In genomic region chr7:99919814-99920618, GRCh38 we compare ENCODE assay signal across 8 cellular contexts. TPM values are rescaled to one million over a fixed set of nuclear protein-coding genes. Genes with fewer than 3 reads are reported as not detected.
A peak's percentile ranks its signal among the peaks of the same experiment; 100 is the strongest.
DNase-seq lines count a peak whose midpoint lies in the region; ATAC-seq and TF ChIP-seq lines count a peak whose summit lies in the region.

No MANE protein-coding gene starts in this region.

- no peaks in the 10 kb centered on the region for H3K9me2 ChIP-seq in HCT116 (ENCODE audit: insufficient read depth)

- no peak for TF ChIP-seq RAD21 in HCT116 (IDR thresholded peaks at IDR 0.05; ENCODE audit: low read depth)

- H3K36me3 ChIP-seq in HCT116 (ENCODE audit: control insufficient read depth in 1 of 2, insufficient read depth in 2 of 2, low read length in 2 of 2) (peaks cover 0 to 5% of the 10 kb centered on the region in 2 experiments; a peak in 1 of 4 replicates), skeletal muscle tissue (ENCODE audit: control insufficient read depth in 3 of 3, insufficient read depth in 3 of 3, low read length in 3 of 3) (peaks cover 4 to 21% (median 11%) of the 10 kb centered on the region in 3 donors)

- H2AFZ ChIP-seq in HCT116 (ENCODE audit: low read depth, low read length, poor library complexity, severe bottlenecking): no peak overlapping the region

- H4K20me1 ChIP-seq in HCT116 (ENCODE audit: insufficient read depth): no peaks in the 10 kb centered on the region

- H3K27ac Mint-ChIP-seq in T-cell: peak overlapping the region; percentile 92 to 97

- POLR2A ChIA-PET in HCT116 (lab: Charles Lee): interaction anchor here (0.9 to 2.4 kb wide), 4 partner anchors 9 to 209 kb away, joined by 3 to 16 read pairs (median 3); partner anchors contain the start of gene GJC3
- POLR2A ChIA-PET in T-cell (lab: Charles Lee): interaction anchor here in 1 of 2 donors (0.6 to 0.9 kb wide), 3 partner anchors 169 to 1808 kb away, joined by 3 to 4 read pairs (median 3); partner anchors contain the start of gene COPS6

- H3K9me3 ChIP-seq in HCT116 (ENCODE audit: control insufficient read depth in 1 of 2, insufficient read depth in 1 of 2, low read depth in 1 of 2, low read length in 2 of 2) (no peaks in the 10 kb centered on the region), skeletal muscle tissue (ENCODE audit: control insufficient read depth in 3 of 3, low read length in 3 of 3) (no peaks in the 10 kb centered on the region)

- H3K27me3 ChIP-seq in HCT116 (ENCODE audit: insufficient read depth, low read length) (no peaks in the 10 kb centered on the region), skeletal muscle tissue (ENCODE audit: control insufficient read depth in 3 of 3, insufficient read depth in 3 of 3, low read length in 3 of 3) (no peaks in the 10 kb centered on the region)

- H3K9ac ChIP-seq in HCT116 (ENCODE audit: low read length) (peak overlapping the region; percentile 83), skeletal muscle tissue (ENCODE audit: low read depth in 1 of 3, low read length in 3 of 3) (peak overlapping the region; percentile 84 to 95 (median 86))

- DNase-seq in HCT116 (ENCODE audit: low read depth, low spot score) (no peak), T-cell (no peak), fibroblast of villous mesenchyme (ENCODE audit: low read depth) (no peak), NCI-H2171 treated with DMSO at 0.1 percent for 48 hours (lab: John Stamatoyannopoulos, UW) (no peak), HT-29 (ENCODE audit: low spot score) (no peak), GM13977 (ENCODE audit: low spot score) (no peak)
- no peak for DNase-seq in activated CD4-positive, alpha-beta T cell treated with anti-CD3 and anti-CD28 coated beads, Interleukin-2, amount 50 U/mL, for 4 hours

- intact Hi-C loops in HCT116 (cut with micrococcal nuclease): loop anchor here (10.0 kb wide), 1 partner anchor 395 kb away; no protein-coding TSS in a partner anchor

- H3K4me3 ChIP-seq in HCT116 (replicated peaks in 1 of 2; ENCODE audit: low read depth in 1 of 2, low read length in 2 of 2) (peak overlapping the region; percentile 60 to 86), fibroblast of villous mesenchyme (ENCODE audit: low read depth, low read length) (peak overlapping the region; percentile 82), skeletal muscle tissue (ENCODE audit: low read length in 3 of 3) (peak overlapping the region; percentile 84 to 92 (median 85))

- in situ Hi-C loops in GM13977 (cut with MboI; ENCODE audit: low pct_unique_long_range_greater_than_20kb, low sequenced_read_pairs, unreplicated experiment): no loop called here

- H3K27ac ChIP-seq in HCT116 (ENCODE audit: low read depth, low read length): peak overlapping the region; percentile 90
- peak overlapping the region; percentile 82 for H3K27ac ChIP-seq in skeletal muscle tissue (ENCODE audit: low read depth, low read length)

- H3K27me3 Mint-ChIP-seq in T-cell: peaks cover 0 to 4% of the 10 kb centered on the region in 2 donors

- H3K79me2 ChIP-seq in HCT116 (ENCODE audit: insufficient read depth, low read length): peaks cover 55% of the 10 kb centered on the region

- H3K36me3 Mint-ChIP-seq in T-cell: peaks cover 24% of the 10 kb centered on the region

- H3K4me3 Mint-ChIP-seq in T-cell: peak overlapping the region; percentile 93 to 95 (median 94)

- TF ChIP-seq POLR2A in HCT116 (IDR thresholded peaks at IDR 0.05; ENCODE audit: borderline replicate concordance, extremely low read depth, insufficient read depth, insufficient read length): peak; percentile 3

- CTCF ChIA-PET in HCT116 (lab: Charles Lee) (interaction anchor here (0.6 to 2.6 kb wide), 6 partner anchors 9 to 482 kb away, joined by 3 to 17 read pairs (median 7); partner anchors contain the start of gene GJC3), T-cell (lab: Charles Lee) (interaction anchor here in 1 of 2 donors (0.9 to 2.0 kb wide), 6 partner anchors 10 to 200 kb away, joined by 3 to 8 read pairs (median 4); partner anchors contain the start of gene MCM7)

- TF ChIP-seq CTCF in HCT116 (IDR thresholded peaks at IDR 0.05 in 2 of 3, conservative IDR thresholded peaks at IDR 0.05 in 1 of 3; ENCODE audit: borderline replicate concordance in 1 of 3, insufficient read depth in 1 of 3, low read depth in 2 of 3, low read length in 2 of 3): no peak
- TF ChIP-seq CTCF in fibroblast of villous mesenchyme (IDR thresholded peaks at IDR 0.05; ENCODE audit: insufficient read depth, low read depth, low read length): no peak
- TF ChIP-seq CTCF in GM13977 (IDR thresholded peaks at IDR 0.05; ENCODE audit: extremely low read depth, insufficient read depth, missing control alignments): no peak

- peaks cover 42 to 55% (median 51%) of the 10 kb centered on the region in 3 donors for H3K4me1 Mint-ChIP-seq in T-cell

- TSS peak; percentile 88 for BruUV-seq in HCT116 (replicated peaks; lab: Mats Ljungman, UMichigan)

- RAD21 ChIA-PET in HCT116 (lab: Charles Lee; ENCODE audit: low non-redundant PET in 1 of 2, low total read pairs in 2 of 2, uncharacterized antibody in 2 of 2, unreplicated experiment in 2 of 2): interaction anchor here in 1 of 2 experiments (0.8 kb wide), 1 partner anchor 395 kb away, joined by 3 read pairs; no protein-coding TSS in a partner anchor

- ATAC-seq in HCT116 (peak; percentile 46), T-cell (replicated peaks in 1 of 4) (no peak)

- peak overlapping the region; percentile 80 for H3K4me2 ChIP-seq in HCT116 (ENCODE audit: low read length)

- H3K9me3 Mint-ChIP-seq in T-cell: no peaks in the 10 kb centered on the region

- peaks cover 9 to 16% of the 10 kb centered on the region in 2 experiments for H3K4me1 ChIP-seq in HCT116 (ENCODE audit: control insufficient read depth in 1 of 2, insufficient read depth in 2 of 2, low read length in 2 of 2)
- peaks cover 17 to 25% (median 24%) of the 10 kb centered on the region in 3 donors for H3K4me1 ChIP-seq in skeletal muscle tissue (ENCODE audit: control insufficient read depth in 3 of 3, insufficient read depth in 3 of 3, low read length in 3 of 3)

TF ChIP-seq in HCT116, 20 proteins besides CTCF, POLR2A, EP300 and RAD21:
- TF ChIP-seq SP1 (IDR thresholded peaks at IDR 0.05; ENCODE audit: low read depth): no peak
- no peak for TF ChIP-seq EZH2 (IDR thresholded peaks at IDR 0.05)
- TF ChIP-seq ELF1 (IDR thresholded peaks at IDR 0.05; ENCODE audit: borderline replicate concordance, low read depth): no peak
- peak; percentile 67; the same call in 1 of the 2 replicates for TF ChIP-seq SRF (IDR thresholded peaks at IDR 0.05; ENCODE audit: low read depth)

RNA-seq across cellular contexts. Expression of gene TRIM4, which starts 0.7 kb away (rescaled TPM):
- total RNA-seq in HCT116 (2021; ENCODE audit: unreplicated experiment): 25.1 TPM
- polyA plus RNA-seq in HCT116 (2012): 17.3 and 19.1 TPM in 2 replicates
- 10 to 100 TPM; 35.8 to 60.9 (median 55.9) TPM for total RNA-seq in T-cell
- total RNA-seq in fibroblast of villous mesenchyme: 17.7 and 27.2 TPM in 2 replicates
- 15.1 TPM for total RNA-seq in skeletal muscle tissue
- 15.1 and 16.0 TPM in 2 replicates for total RNA-seq in HT-29 (2014; rRNA removed; shearing (Covaris generic))

RNA-seq across cellular contexts. Expression of gene GJC3, which starts 9.4 kb away (rescaled TPM):
- total RNA-seq in HCT116 (2021; ENCODE audit: unreplicated experiment): 0.76 TPM
- polyA plus RNA-seq in HCT116 (2012): 0.21 and 0.47 TPM in 2 replicates
- total RNA-seq in T-cell: under 1 TPM in 4 of 5 donors, not detected in 1; 0.38 to 0.58 (median 0.53) TPM
- not detected in 2 replicates for total RNA-seq in fibroblast of villous mesenchyme
- total RNA-seq in skeletal muscle tissue: 1.0 TPM
- total RNA-seq in HT-29 (2014; rRNA removed; shearing (Covaris generic)): not detected in 2 replicates

RNA-seq across cellular contexts. Expression of gene OR2AE1, which starts 43.2 kb away (rescaled TPM):
- total RNA-seq in HCT116 (2021; ENCODE audit: unreplicated experiment): not detected
- polyA plus RNA-seq in HCT116 (2012): not detected in 2 replicates
- total RNA-seq in T-cell: 1 to 10 TPM in 2 of 5 donors, under 1 TPM in 2, not detected in 1; 0.35 to 1.3 (median 1.0) TPM
- 0.32 TPM in 1 of 2 replicates, not detected in the other for total RNA-seq in fibroblast of villous mesenchyme
- not detected for total RNA-seq in skeletal muscle tissue
- 0.55 TPM in 1 of 2 replicates, not detected in the other for total RNA-seq in HT-29 (2014; rRNA removed; shearing (Covaris generic))

RNA-seq across cellular contexts. Expression of gene AZGP1, which starts 55.8 kb away (rescaled TPM):
- total RNA-seq in HCT116 (2021; ENCODE audit: unreplicated experiment) (1.1 TPM), T-cell (1 to 10 TPM in 1 of 5 donors, under 1 TPM in 2, not detected in 2; 0.56 to 1.3 (median 0.89) TPM), fibroblast of villous mesenchyme (not detected in 2 replicates), skeletal muscle tissue (9.4 TPM)
- polyA plus RNA-seq in HCT116 (2012): 0.84 and 1.1 TPM in 2 replicates
- 42.3 and 43.2 TPM in 2 replicates for total RNA-seq in HT-29 (2014; rRNA removed; shearing (Covaris generic))
